ENCODE assay signal across 1 cellular context in the genomic region with DNA sequence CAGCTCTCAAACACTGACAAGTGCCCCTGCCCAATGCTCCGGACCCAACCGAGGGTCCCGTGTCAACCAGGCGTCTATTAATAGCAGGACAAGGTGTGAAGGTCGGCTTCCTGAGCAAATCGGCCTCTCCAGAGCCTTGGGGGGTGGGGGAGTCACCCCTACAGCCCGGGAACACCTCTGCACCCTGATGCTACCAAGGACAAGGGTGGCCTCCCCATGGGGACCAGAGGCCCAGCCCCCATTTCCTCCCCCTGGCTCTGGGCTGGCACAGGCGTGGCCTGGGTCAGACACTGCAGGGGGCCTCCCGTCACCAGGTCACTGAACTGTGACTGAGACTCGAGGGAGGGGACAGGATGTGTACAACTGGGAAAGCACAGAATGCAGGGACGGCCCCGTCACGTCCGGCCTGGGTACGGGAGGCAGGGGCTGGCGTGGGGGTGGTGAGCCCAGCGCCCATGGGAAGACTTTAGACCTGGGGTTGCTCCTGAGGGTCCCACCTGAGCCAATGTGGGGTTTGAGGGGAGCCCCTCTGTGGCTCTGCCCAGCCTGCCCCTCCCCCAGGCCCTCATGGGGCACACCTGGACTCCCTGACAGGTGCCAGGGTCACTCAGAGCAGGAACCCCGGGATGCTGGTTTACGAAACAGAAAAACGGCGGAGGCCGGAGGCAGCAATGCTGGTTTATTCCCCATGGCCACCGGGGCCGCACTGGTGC.
TF ChIP-seq lines count a peak whose summit lies in the region.

No MANE protein-coding gene starts in this region.

TF ChIP-seq in HepG2, 621 proteins besides CTCF, POLR2A, EP300 and RAD21 (continued from another document and continues in another):
- TF ChIP-seq, protein P1, sequence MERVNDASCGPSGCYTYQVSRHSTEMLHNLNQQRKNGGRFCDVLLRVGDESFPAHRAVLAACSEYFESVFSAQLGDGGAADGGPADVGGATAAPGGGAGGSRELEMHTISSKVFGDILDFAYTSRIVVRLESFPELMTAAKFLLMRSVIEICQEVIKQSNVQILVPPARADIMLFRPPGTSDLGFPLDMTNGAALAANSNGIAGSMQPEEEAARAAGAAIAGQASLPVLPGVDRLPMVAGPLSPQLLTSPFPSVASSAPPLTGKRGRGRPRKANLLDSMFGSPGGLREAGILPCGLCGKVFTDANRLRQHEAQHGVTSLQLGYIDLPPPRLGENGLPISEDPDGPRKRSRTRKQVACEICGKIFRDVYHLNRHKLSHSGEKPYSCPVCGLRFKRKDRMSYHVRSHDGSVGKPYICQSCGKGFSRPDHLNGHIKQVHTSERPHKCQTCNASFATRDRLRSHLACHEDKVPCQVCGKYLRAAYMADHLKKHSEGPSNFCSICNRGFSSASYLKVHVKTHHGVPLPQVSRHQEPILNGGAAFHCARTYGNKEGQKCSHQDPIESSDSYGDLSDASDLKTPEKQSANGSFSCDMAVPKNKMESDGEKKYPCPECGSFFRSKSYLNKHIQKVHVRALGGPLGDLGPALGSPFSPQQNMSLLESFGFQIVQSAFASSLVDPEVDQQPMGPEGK (CRISPR knock-in tag; IDR thresholded peaks at IDR 0.05): peak; percentile 98
- TF ChIP-seq FOXJ3 (CRISPR knock-in tag; IDR thresholded peaks at IDR 0.05; ENCODE audit: borderline replicate concordance) (peak; percentile 64; the same call in 1 of the 2 replicates), PITX1 (CRISPR knock-in tag; IDR thresholded peaks at IDR 0.05) (peak; percentile 44; the same call in 1 of the 2 replicates), MTA3 (CRISPR knock-in tag; IDR thresholded peaks at IDR 0.05) (no peak), FIP1L1 (IDR thresholded peaks at IDR 0.05; ENCODE audit: borderline replicate concordance, insufficient read depth, low read depth, low read length) (0 out of 2 replicates have a peak, but pooled peaks have one; percentile 60), ZNF749 (CRISPR knock-in tag; IDR thresholded peaks at IDR 0.05; ENCODE audit: borderline replicate concordance) (peak; percentile 70; the same call in 1 of the 2 replicates), TFDP2 (CRISPR knock-in tag; IDR thresholded peaks at IDR 0.05) (peak; percentile 59), ZNF496 (CRISPR knock-in tag; IDR thresholded peaks at IDR 0.05; ENCODE audit: insufficient replicate concordance) (no peak), ZNF142 (CRISPR knock-in tag; IDR thresholded peaks at IDR 0.05) (0 out of 2 replicates have a peak, but pooled peaks have one; percentile 39), ZNF616 (CRISPR knock-in tag; IDR thresholded peaks at IDR 0.05; ENCODE audit: low read depth) (peak; percentile 18; the same call in 1 of the 2 replicates), SMAD3 (CRISPR knock-in tag; IDR thresholded peaks at IDR 0.05) (peak; percentile 82; the same call in 1 of the 2 replicates), GATAD1 (CRISPR knock-in tag; IDR thresholded peaks at IDR 0.05) (peak; percentile 92), RNF219 (CRISPR knock-in tag; IDR thresholded peaks at IDR 0.05) (peak; percentile 71; the same call in 1 of the 2 replicates), SRF (IDR thresholded peaks at IDR 0.05; ENCODE audit: low read depth, low read length) (no peak), ATF7-NPFF (CRISPR knock-in tag; IDR thresholded peaks at IDR 0.05; ENCODE audit: low read depth) (peak; percentile 18), LCORL (IDR thresholded peaks at IDR 0.05) (no peak), LCORL (CRISPR knock-in tag; IDR thresholded peaks at IDR 0.05) (peak; percentile 96), WIZ (CRISPR knock-in tag; IDR thresholded peaks at IDR 0.05) (peak; percentile 76; the same call in 1 of the 2 replicates), NFYB (CRISPR knock-in tag; IDR thresholded peaks at IDR 0.05) (no peak), ZBTB20 (CRISPR knock-in tag; IDR thresholded peaks at IDR 0.05; ENCODE audit: borderline replicate concordance, low read depth) (peak; percentile 87; the same call in 1 of the 2 replicates), ZNF644 (CRISPR knock-in tag; IDR thresholded peaks at IDR 0.05; ENCODE audit: low read depth) (no peak), PAF1 (CRISPR knock-in tag; IDR thresholded peaks at IDR 0.05) (peak; percentile 90; the same call in 1 of the 2 replicates), ETV6 (CRISPR knock-in tag; conservative IDR thresholded peaks at IDR 0.05) (peak; percentile 21; the same call in 1 of the 2 replicates), ZNF572 (CRISPR knock-in tag; IDR thresholded peaks at IDR 0.05) (no peak; the same call in 1 of the 2 replicates), HOXA9 (CRISPR knock-in tag; IDR thresholded peaks at IDR 0.05; ENCODE audit: borderline replicate concordance) (no peak), ZNF891 (CRISPR knock-in tag; IDR thresholded peaks at IDR 0.05) (peak; percentile 68; the same call in 1 of the 2 replicates), ZNF224 (CRISPR knock-in tag; IDR thresholded peaks at IDR 0.05) (no peak), NR2C2 (CRISPR knock-in tag; IDR thresholded peaks at IDR 0.05; ENCODE audit: borderline replicate concordance) (peak; percentile 91), ZBTB34 (CRISPR knock-in tag; IDR thresholded peaks at IDR 0.05) (0 out of 2 replicates have a peak, but pooled peaks have one; percentile 13)
- TF ChIP-seq, protein P2, sequence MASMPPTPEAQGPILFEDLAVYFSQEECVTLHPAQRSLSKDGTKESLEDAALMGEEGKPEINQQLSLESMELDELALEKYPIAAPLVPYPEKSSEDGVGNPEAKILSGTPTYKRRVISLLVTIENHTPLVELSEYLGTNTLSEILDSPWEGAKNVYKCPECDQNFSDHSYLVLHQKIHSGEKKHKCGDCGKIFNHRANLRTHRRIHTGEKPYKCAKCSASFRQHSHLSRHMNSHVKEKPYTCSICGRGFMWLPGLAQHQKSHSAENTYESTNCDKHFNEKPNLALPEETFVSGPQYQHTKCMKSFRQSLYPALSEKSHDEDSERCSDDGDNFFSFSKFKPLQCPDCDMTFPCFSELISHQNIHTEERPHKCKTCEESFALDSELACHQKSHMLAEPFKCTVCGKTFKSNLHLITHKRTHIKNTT (CRISPR knock-in tag; IDR thresholded peaks at IDR 0.05): no peak
- TF ChIP-seq, protein P3, sequence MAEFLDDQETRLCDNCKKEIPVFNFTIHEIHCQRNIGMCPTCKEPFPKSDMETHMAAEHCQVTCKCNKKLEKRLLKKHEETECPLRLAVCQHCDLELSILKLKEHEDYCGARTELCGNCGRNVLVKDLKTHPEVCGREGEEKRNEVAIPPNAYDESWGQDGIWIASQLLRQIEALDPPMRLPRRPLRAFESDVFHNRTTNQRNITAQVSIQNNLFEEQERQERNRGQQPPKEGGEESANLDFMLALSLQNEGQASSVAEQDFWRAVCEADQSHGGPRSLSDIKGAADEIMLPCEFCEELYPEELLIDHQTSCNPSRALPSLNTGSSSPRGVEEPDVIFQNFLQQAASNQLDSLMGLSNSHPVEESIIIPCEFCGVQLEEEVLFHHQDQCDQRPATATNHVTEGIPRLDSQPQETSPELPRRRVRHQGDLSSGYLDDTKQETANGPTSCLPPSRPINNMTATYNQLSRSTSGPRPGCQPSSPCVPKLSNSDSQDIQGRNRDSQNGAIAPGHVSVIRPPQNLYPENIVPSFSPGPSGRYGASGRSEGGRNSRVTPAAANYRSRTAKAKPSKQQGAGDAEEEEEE (CRISPR knock-in tag; IDR thresholded peaks at IDR 0.05; ENCODE audit: borderline replicate concordance): peak; percentile 99
- TF ChIP-seq, protein P4, sequence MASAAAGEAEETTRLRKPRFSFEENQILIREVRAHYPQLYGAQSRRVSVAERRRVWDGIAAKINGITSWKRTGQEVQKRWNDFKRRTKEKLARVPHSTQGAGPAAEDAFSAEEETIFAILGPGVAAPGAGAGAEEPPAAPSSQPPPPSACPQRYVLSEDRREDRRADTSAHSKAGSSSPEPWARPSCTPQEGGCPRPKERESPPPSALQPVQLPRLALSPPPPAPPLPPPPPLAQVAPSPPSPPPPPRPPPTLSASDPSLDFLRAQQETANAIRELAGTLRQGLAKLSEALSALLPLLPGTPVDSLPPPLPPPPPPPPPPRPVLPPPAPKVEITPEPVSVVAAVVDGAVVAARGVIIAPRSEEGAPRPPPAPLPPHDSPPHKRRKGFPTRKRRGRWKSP (CRISPR knock-in tag; IDR thresholded peaks at IDR 0.05): peak; percentile 94
- TF ChIP-seq, protein P5, sequence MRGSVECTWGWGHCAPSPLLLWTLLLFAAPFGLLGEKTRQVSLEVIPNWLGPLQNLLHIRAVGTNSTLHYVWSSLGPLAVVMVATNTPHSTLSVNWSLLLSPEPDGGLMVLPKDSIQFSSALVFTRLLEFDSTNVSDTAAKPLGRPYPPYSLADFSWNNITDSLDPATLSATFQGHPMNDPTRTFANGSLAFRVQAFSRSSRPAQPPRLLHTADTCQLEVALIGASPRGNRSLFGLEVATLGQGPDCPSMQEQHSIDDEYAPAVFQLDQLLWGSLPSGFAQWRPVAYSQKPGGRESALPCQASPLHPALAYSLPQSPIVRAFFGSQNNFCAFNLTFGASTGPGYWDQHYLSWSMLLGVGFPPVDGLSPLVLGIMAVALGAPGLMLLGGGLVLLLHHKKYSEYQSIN (CRISPR knock-in tag; IDR thresholded peaks at IDR 0.05; ENCODE audit: borderline replicate concordance): no peak
